In the genomic region with DNA sequence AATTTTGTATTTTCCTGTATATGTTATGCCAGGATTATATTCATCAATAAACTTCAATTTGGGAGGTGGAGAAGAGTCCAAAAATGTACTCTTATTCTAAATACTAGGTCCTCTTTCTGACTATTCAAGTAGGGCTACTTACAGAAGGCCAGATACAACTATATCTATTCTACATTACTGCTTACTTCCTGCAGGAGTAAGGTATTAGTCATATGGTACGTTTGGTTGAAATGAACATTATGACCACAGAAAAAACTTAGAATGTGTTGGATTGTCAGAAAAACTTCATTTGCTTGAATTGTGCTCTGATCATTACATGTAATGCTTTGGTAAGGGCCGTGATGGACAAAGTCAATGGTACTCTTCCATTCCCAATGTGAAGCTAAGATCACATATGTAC, we compare ENCODE assay signal across 12 cellular contexts. TPM values are rescaled to one million over a fixed set of nuclear protein-coding genes. Genes with fewer than 3 reads are reported as not detected.
DNase-seq lines count a peak whose midpoint lies in the region; ATAC-seq lines count a peak whose summit lies in the region.
"Had no signal": no experiment of that assay in that cellular context is flagged by ENCODE, and none has a peak within 500 bp of the region (broad histone marks: within the 10 kb centered on the region; RNA-seq: fewer than 3 reads in every experiment).

No MANE protein-coding gene starts in this region.

- CTCF ChIA-PET in activated CD8-positive, alpha-beta T cell treated with anti-CD3 and anti-CD28 coated beads, Interleukin-2, amount 10 ng/mL, durations not matched to agents 7 days and 5 days (lab: Charles Lee), result interaction anchor here (1.1 to 3.7 kb wide), 13 partner anchors 11 to 64 kb away, joined by 3 to 27 read pairs (median 6); partner anchors contain the start of gene STAT4

- H3K36me3 Mint-ChIP-seq in activated T-cell treated with anti-CD3 and anti-CD28 coated beads, Interleukin-2, amount 50 U/mL, for 4 hours (ENCODE audit: insufficient read depth), result peaks cover 43% of the 10 kb centered on the region
- H3K36me3 Mint-ChIP-seq in activated CD8-positive, alpha-beta T cell treated with anti-CD3 and anti-CD28 coated beads, Interleukin-2, amount 10 ng/mL, durations not matched to agents 7 days and 5 days (ENCODE audit: low read depth), result peaks cover 84% of the 10 kb centered on the region

- no peaks in the 10 kb centered on the region for H3K27me3 Mint-ChIP-seq in activated T-cell treated with anti-CD3 and anti-CD28 coated beads, Interleukin-2, amount 50 U/mL, for 4 hours (ENCODE audit: low read depth)
- no peaks in the 10 kb centered on the region for H3K27me3 Mint-ChIP-seq in activated CD8-positive, alpha-beta T cell treated with anti-CD3 and anti-CD28 coated beads, Interleukin-2, amount 10 ng/mL, durations not matched to agents 7 days and 5 days (ENCODE audit: low read depth)

- POLR2A ChIA-PET in activated CD8-positive, alpha-beta T cell treated with anti-CD3 and anti-CD28 coated beads, Interleukin-2, amount 10 ng/mL, durations not matched to agents 7 days and 5 days (lab: Charles Lee), result interaction anchor here (0.6 to 3.7 kb wide), 8 partner anchors 12 to 562 kb away, joined by 3 to 41 read pairs (median 7); partner anchors contain the start of genes NABP1, STAT1 and STAT4

- peak overlapping the region; percentile 59 for H3K4me3 Mint-ChIP-seq in activated T-cell treated with anti-CD3 and anti-CD28 coated beads, Interleukin-2, amount 50 U/mL, for 4 hours
- H3K4me3 Mint-ChIP-seq in activated CD8-positive, alpha-beta T cell treated with anti-CD3 and anti-CD28 coated beads, Interleukin-2, amount 10 ng/mL, durations not matched to agents 7 days and 5 days, result peak overlapping the region; percentile 29

- ATAC-seq in activated T-cell treated with anti-CD3 and anti-CD28 coated beads, Interleukin-2, amount 50 U/mL, for 4 hours, result peak; percentile 54 to 65
- peak; percentile 37 for ATAC-seq in HG03064 (IDR thresholded peaks at IDR 0.05; ENCODE audit: low read depth, unreplicated experiment)
- peak; percentile 54 for ATAC-seq in activated CD8-positive, alpha-beta T cell treated with anti-CD3 and anti-CD28 coated beads, Interleukin-2, amount 10 ng/mL, durations not matched to agents 7 days and 5 days
- ATAC-seq in stimulated activated naive CD8-positive, alpha-beta T cell treated with anti-CD3 and anti-CD28 coated beads, Interleukin-15, Interleukin-2, amounts not matched to agents 100 U/mL and 50 U/mL, for 24 hours, result peak; percentile 62

- DNase-seq in activated T-cell treated with anti-CD3 and anti-CD28 coated beads, Interleukin-2, amount 50 U/mL, for 4 hours, result no peak
- no peak for DNase-seq in activated T-cell treated with anti-CD3 and anti-CD28 coated beads, Interleukin-2, amount 50 U/mL, for 48 hours
- DNase-seq in activated CD8-positive, alpha-beta T cell treated with anti-CD3 and anti-CD28 coated beads, Interleukin-2, amount 10 ng/mL, durations not matched to agents 7 days and 5 days, result no peak
- no peak for DNase-seq in stimulated activated naive CD8-positive, alpha-beta T cell treated with anti-CD3 and anti-CD28 coated beads, Interleukin-15, Interleukin-2, amounts not matched to agents 100 U/mL and 50 U/mL, for 24 hours
- DNase-seq in SW480 (ENCODE audit: low spot score) (no peak), NCI-H1048 (lab: John Stamatoyannopoulos, UW) (no peak), SK-N-DZ (ENCODE audit: low spot score) (no peak)
- DNase-seq: esophagus squamous epithelium, mesenchymal stem cell, NCI-H1417, Right ventricle myocardium superior had no signal

- H3K27ac Mint-ChIP-seq in activated CD8-positive, alpha-beta T cell treated with anti-CD3 and anti-CD28 coated beads, Interleukin-2, amount 10 ng/mL, durations not matched to agents 7 days and 5 days, result peak overlapping the region; percentile 92

- H3K4me1 Mint-ChIP-seq in activated T-cell treated with anti-CD3 and anti-CD28 coated beads, Interleukin-2, amount 50 U/mL, for 4 hours (ENCODE audit: low read depth), result peaks cover 76% of the 10 kb centered on the region
- peaks cover 71% of the 10 kb centered on the region for H3K4me1 Mint-ChIP-seq in activated CD8-positive, alpha-beta T cell treated with anti-CD3 and anti-CD28 coated beads, Interleukin-2, amount 10 ng/mL, durations not matched to agents 7 days and 5 days (ENCODE audit: low read depth)

- H3K9me3 Mint-ChIP-seq in activated T-cell treated with anti-CD3 and anti-CD28 coated beads, Interleukin-2, amount 50 U/mL, for 4 hours, result no peaks in the 10 kb centered on the region
- peaks cover 5% of the 10 kb centered on the region for H3K9me3 Mint-ChIP-seq in activated CD8-positive, alpha-beta T cell treated with anti-CD3 and anti-CD28 coated beads, Interleukin-2, amount 10 ng/mL, durations not matched to agents 7 days and 5 days (ENCODE audit: insufficient read depth)

RNA-seq across cellular contexts. Expression of gene STAT4, which starts 35.0 kb away (rescaled TPM):
- total RNA-seq in activated T-cell treated with anti-CD3 and anti-CD28 coated beads, Interleukin-2, amount 50 U/mL, for 4 hours, result 10 to 100 TPM; 46.0 to 71.7 (median 69.5) TPM
- total RNA-seq in activated CD8-positive, alpha-beta T cell treated with anti-CD3 and anti-CD28 coated beads, Interleukin-2, amount 10 ng/mL, durations not matched to agents 7 days and 5 days, result 100 to 1,000 TPM; 154 to 157 TPM
- polyA plus RNA-seq in SK-N-DZ (2014; cell fraction: cytosol; rRNA removed), result 0.42 and 0.83 TPM in 2 replicates
- polyA plus RNA-seq in SK-N-DZ (2014; cell fraction: nucleus; rRNA removed), result 0.18 and 3.7 TPM in 2 replicates
